In genomic region chr22:40345271-40345670, GRCh38 we compare ENCODE assay signal across 7 cellular contexts. TPM values are rescaled to one million over a fixed set of nuclear protein-coding genes. Genes with fewer than 3 reads are reported as not detected.
A peak's percentile ranks its signal among the peaks of the same experiment; 100 is the strongest.
DNase-seq lines count a peak whose midpoint lies in the region; TF ChIP-seq lines count a peak whose summit lies in the region.

No MANE protein-coding gene starts in this region.

- no peak overlapping the region for H3K23ac ChIP-seq in H9 (ENCODE audit: insufficient read length, low read depth, low read length)

- H3K27ac ChIP-seq in H9 (ENCODE audit: insufficient read length, low read depth, low read length) (no peak overlapping the region), SJCRH30 (no peak overlapping the region; the same call in 1 of the 2 replicates)

- no peak overlapping the region for H3K4ac ChIP-seq in H9 (ENCODE audit: low read depth, low read length)

- no peak overlapping the region for H2BK120ac ChIP-seq in H9 (ENCODE audit: low read depth, low read length, poor library complexity, severe bottlenecking)

- H3K4me1 ChIP-seq in H9 (ENCODE audit: insufficient read depth, low read length) (no peaks in the 10 kb centered on the region), SJCRH30 (no peaks in the 10 kb centered on the region; the same call in 1 of the 2 replicates)

- H3K56ac ChIP-seq in H9 (ENCODE audit: insufficient read length, low read depth, low read length), result no peak overlapping the region

- H4K5ac ChIP-seq in H9 (ENCODE audit: insufficient read length, low read depth, low read length), result no peak overlapping the region

- peaks cover 3% of the 10 kb centered on the region for H3K79me1 ChIP-seq in H9 (ENCODE audit: insufficient read depth, low read depth, low read length, poor library complexity, severe bottlenecking)

- no peak overlapping the region for H2BK15ac ChIP-seq in H9 (ENCODE audit: low read depth, low read length)

- WGBS in H9 (ENCODE audit: extremely low coverage, insufficient read length, low lambda C conversion rate), result no CpG with 5 or more reads among the region's 6 CpGs

- H3K18ac ChIP-seq in H9 (ENCODE audit: insufficient read length, low read depth, low read length), result no peak overlapping the region

- H3K9me3 Mint-ChIP-seq in H9 (no peaks in the 10 kb centered on the region; a peak in 1 of 5 replicates), progenitor cell of endocrine pancreas (ENCODE audit: low read depth) (no peaks in the 10 kb centered on the region)

- no peak overlapping the region for H2BK12ac ChIP-seq in H9 (ENCODE audit: insufficient read length, low read depth, low read length)

- H3K27me3 Mint-ChIP-seq in H9 (ENCODE audit: low read depth) (peaks cover 2% of the 10 kb centered on the region; the same call in 1 of the 2 replicates), progenitor cell of endocrine pancreas (no peaks in the 10 kb centered on the region)

- no peak overlapping the region for H4K8ac ChIP-seq in H9 (replicated peaks; ENCODE audit: insufficient read length, low read depth, low read length)

- no peak overlapping the region for H3K9ac ChIP-seq in H9 (ENCODE audit: extremely low read depth, insufficient read length, low read length)

- no peak overlapping the region for H2BK5ac ChIP-seq in H9 (ENCODE audit: insufficient read length, low read length)

- H3K4me1 Mint-ChIP-seq in H9, result peaks cover 8% of the 10 kb centered on the region in 2 experiments
- H3K4me1 Mint-ChIP-seq in progenitor cell of endocrine pancreas (ENCODE audit: low read depth), result peaks cover 14% of the 10 kb centered on the region

- H3K4me2 ChIP-seq in H9 (ENCODE audit: insufficient read depth, insufficient read length, low read length), result peak overlapping the region; percentile 98

- peak overlapping the region; percentile 94 for H3K4me3 ChIP-seq in SJCRH30

- H3K79me2 ChIP-seq in H9 (ENCODE audit: insufficient read depth, low read length), result peaks cover 23% of the 10 kb centered on the region; the same call in 1 of the 2 replicates

- H3K4me3 Mint-ChIP-seq in H9 (peak overlapping the region; percentile 99), progenitor cell of endocrine pancreas (ENCODE audit: low read depth) (peak overlapping the region; percentile 99)

- DNase-seq in H9 (no peak), SJCRH30 (peak in 1 of 2 experiments; percentile 11), dermis blood vessel endothelial cell (peak; percentile 44), progenitor cell of endocrine pancreas (ENCODE audit: low spot score, unreplicated experiment) (no peak), SW 1271 (lab: John Stamatoyannopoulos, UW) (no peak), C1 segment of cervical spinal cord (lab: John Stamatoyannopoulos, UW) (no peak), SIG-M5 (lab: John Stamatoyannopoulos, UW) (no peak)

- TF ChIP-seq CTCF in H9 (conservative IDR thresholded peaks at IDR 0.05) (no peak), progenitor cell of endocrine pancreas (IDR thresholded peaks at IDR 0.05; ENCODE audit: unreplicated experiment) (no peak)

- no peak overlapping the region for H2AFZ ChIP-seq in H9 (ENCODE audit: low read length)

- no peak overlapping the region for H2BK20ac ChIP-seq in H9 (ENCODE audit: low read depth, low read length, poor library complexity, severe bottlenecking)

- H3K27ac Mint-ChIP-seq in H9 (peak overlapping the region in 1 of 3 experiments; percentile 97; a peak in 1 of 7 replicates), progenitor cell of endocrine pancreas (peak overlapping the region; percentile 99)

- no peak overlapping the region for H2AK5ac ChIP-seq in H9 (ENCODE audit: insufficient read length, low read length)

- no peak overlapping the region for H3K14ac ChIP-seq in H9 (ENCODE audit: insufficient read depth, low read length)

- H4K91ac ChIP-seq in H9 (ENCODE audit: insufficient read length, low read depth, low read length), result no peak overlapping the region

- no peaks in the 10 kb centered on the region for H4K20me1 ChIP-seq in H9 (ENCODE audit: control insufficient read depth, insufficient read depth, insufficient read length)

- H3K9me3 ChIP-seq in H9 (ENCODE audit: control insufficient read depth, low read depth, low read length), result no peaks in the 10 kb centered on the region
- no peaks in the 10 kb centered on the region for H3K9me3 ChIP-seq in SJCRH30 (replicated peaks)

- peaks cover 16% of the 10 kb centered on the region for H3K23me2 ChIP-seq in H9 (ENCODE audit: insufficient read length, low read depth, low read length, poor library complexity, severe bottlenecking)

- no peak overlapping the region for H3T11ph ChIP-seq in H9 (ENCODE audit: low read length)

- no peaks in the 10 kb centered on the region for H3K27me3 ChIP-seq in H9 (ENCODE audit: insufficient read depth, low read length)
- H3K27me3 ChIP-seq in SJCRH30, result no peaks in the 10 kb centered on the region

- peaks cover 9% of the 10 kb centered on the region for H3K36me3 ChIP-seq in SJCRH30

- H3K36me3 Mint-ChIP-seq in H9 (ENCODE audit: insufficient read depth in 1 of 3, low read depth in 3 of 3) (peaks cover 12 to 26% (median 20%) of the 10 kb centered on the region in 3 experiments; a peak in 6 of 7 replicates), progenitor cell of endocrine pancreas (ENCODE audit: insufficient read depth) (peaks cover 2% of the 10 kb centered on the region)

RNA-seq across cellular contexts. Expression of gene ADSL, which starts 1.0 kb away (rescaled TPM):
- total RNA-seq in H9 (2021) (172 and 175 TPM in 2 replicates), dermis blood vessel endothelial cell (158 and 217 TPM in 2 replicates), progenitor cell of endocrine pancreas (83.0 and 85.0 TPM in 2 replicates)
- total RNA-seq in SJCRH30 (2014; rRNA removed; shearing (Covaris generic)), result 134 TPM in 2 replicates

RNA-seq across cellular contexts. Expression of gene SGSM3, which starts 25.1 kb away (rescaled TPM):
- total RNA-seq in H9 (2021) (70.7 and 77.5 TPM in 2 replicates), dermis blood vessel endothelial cell (50.4 and 72.5 TPM in 2 replicates), progenitor cell of endocrine pancreas (106 and 117 TPM in 2 replicates)
- total RNA-seq in SJCRH30 (2014; rRNA removed; shearing (Covaris generic)), result 17.0 and 25.1 TPM in 2 replicates
